Comparison of ENCODE assay signal across 9 cellular contexts in genomic region chr5:52743970-52744369, GRCh38. TPM values are rescaled to one million over a fixed set of nuclear protein-coding genes. Genes with fewer than 3 reads are reported as not detected.
DNase-seq lines count a peak whose midpoint lies in the region; ATAC-seq and TF ChIP-seq lines count a peak whose summit lies in the region.
"Had no signal": no experiment of that assay in that cellular context is flagged by ENCODE, and none has a peak within 500 bp of the region (broad histone marks: within the 10 kb centered on the region; RNA-seq: fewer than 3 reads in every experiment).

No MANE protein-coding gene starts in this region.

- TF ChIP-seq CTCF in GM13977 (IDR thresholded peaks at IDR 0.05; ENCODE audit: extremely low read depth, insufficient read depth, missing control alignments): no peak

- no peaks in the 10 kb centered on the region for H3K9me3 Mint-ChIP-seq in activated T-cell treated with anti-CD3 and anti-CD28 coated beads, Interleukin-2, amount 50 U/mL, for 72 hours
- no peaks in the 10 kb centered on the region for H3K9me3 Mint-ChIP-seq in naive thymus-derived CD8-positive, alpha-beta T cell
- H3K9me3 Mint-ChIP-seq: stimulated activated naive B cell treated with anti-CD40 and anti-IgM and Interleukin-4, amounts not matched to agents 10 μg/mL and 1 μg/mL and 100 μg/mL, for 72 hours had no signal

- ATAC-seq in HG02981 (IDR thresholded peaks at IDR 0.05; ENCODE audit: unreplicated experiment): peak; percentile 69
- peak; percentile 98 to 99 for ATAC-seq in activated T-cell treated with anti-CD3 and anti-CD28 coated beads, Interleukin-2, amount 50 U/mL, for 72 hours (replicated peaks in 1 of 2)
- peak; percentile 93 to 95 for ATAC-seq in naive thymus-derived CD8-positive, alpha-beta T cell
- no peak for ATAC-seq in GM21526 (IDR thresholded peaks at IDR 0.05; ENCODE audit: low FRiP score, unreplicated experiment)

- no peak overlapping the region for H3K4me3 ChIP-seq in H7 (ENCODE audit: insufficient read depth, low read depth, low read length)

- peak overlapping the region; percentile 29 to 50 for H3K4me3 Mint-ChIP-seq in activated T-cell treated with anti-CD3 and anti-CD28 coated beads, Interleukin-2, amount 50 U/mL, for 72 hours
- H3K4me3 Mint-ChIP-seq in naive thymus-derived CD8-positive, alpha-beta T cell: peak overlapping the region in 9 of 10 donors; percentile 34 to 66 (median 55)
- H3K4me3 Mint-ChIP-seq: stimulated activated naive B cell treated with anti-CD40 and anti-IgM and Interleukin-4, amounts not matched to agents 10 μg/mL and 1 μg/mL and 100 μg/mL, for 72 hours had no signal

- peak overlapping the region; percentile 6 for H3K27ac Mint-ChIP-seq in activated T-cell treated with anti-CD3 and anti-CD28 coated beads, Interleukin-2, amount 50 U/mL, for 72 hours
- peak overlapping the region; percentile 71 to 95 (median 86) for H3K27ac Mint-ChIP-seq in naive thymus-derived CD8-positive, alpha-beta T cell
- H3K27ac Mint-ChIP-seq: stimulated activated naive B cell treated with anti-CD40 and anti-IgM and Interleukin-4, amounts not matched to agents 10 μg/mL and 1 μg/mL and 100 μg/mL, for 72 hours had no signal

- no peaks in the 10 kb centered on the region for H3K27me3 ChIP-seq in H7 (ENCODE audit: control insufficient read depth, insufficient read depth, low read length)

- H3K4me1 Mint-ChIP-seq in activated T-cell treated with anti-CD3 and anti-CD28 coated beads, Interleukin-2, amount 50 U/mL, for 72 hours (ENCODE audit: low read depth): peaks cover 55% of the 10 kb centered on the region
- H3K4me1 Mint-ChIP-seq in naive thymus-derived CD8-positive, alpha-beta T cell: peaks cover 31 to 64% (median 56%) of the 10 kb centered on the region in 4 donors
- H3K4me1 Mint-ChIP-seq: stimulated activated naive B cell treated with anti-CD40 and anti-IgM and Interleukin-4, amounts not matched to agents 10 μg/mL and 1 μg/mL and 100 μg/mL, for 72 hours had no signal

- in situ Hi-C loops in GM13977 (cut with MboI; ENCODE audit: low pct_unique_long_range_greater_than_20kb, low sequenced_read_pairs, unreplicated experiment): no loop called here

- peak; percentile 9 for DNase-seq in GM13977 (ENCODE audit: low spot score)
- DNase-seq in activated T-cell treated with anti-CD3 and anti-CD28 coated beads, Interleukin-2, amount 50 U/mL, for 72 hours: peak; percentile 63 to 64
- DNase-seq in naive thymus-derived CD8-positive, alpha-beta T cell: peak in 8 of 10 donors; percentile 1 to 66 (median 46)
- DNase-seq in C1 segment of cervical spinal cord (lab: John Stamatoyannopoulos, UW): no peak
- no peak for DNase-seq in H7
- DNase-seq in AML-193 (lab: John Stamatoyannopoulos, UW): no peak
- DNase-seq: stimulated activated naive B cell treated with anti-CD40 and anti-IgM and Interleukin-4, amounts not matched to agents 10 μg/mL and 1 μg/mL and 100 μg/mL, for 72 hours had no signal

- peaks cover 5% of the 10 kb centered on the region for H3K27me3 Mint-ChIP-seq in activated T-cell treated with anti-CD3 and anti-CD28 coated beads, Interleukin-2, amount 50 U/mL, for 72 hours (ENCODE audit: low read depth)
- no peaks in the 10 kb centered on the region for H3K27me3 Mint-ChIP-seq in naive thymus-derived CD8-positive, alpha-beta T cell

- no peaks in the 10 kb centered on the region for H3K36me3 ChIP-seq in H7 (replicated peaks; ENCODE audit: control insufficient read depth, insufficient read depth, low read length)

- POLR2A ChIA-PET in naive thymus-derived CD8-positive, alpha-beta T cell (lab: Charles Lee): interaction anchor here (1.6 to 1.7 kb wide), 2 partner anchors 16 to 56 kb away, joined by 4 to 5 read pairs; no protein-coding TSS in a partner anchor

- no peaks in the 10 kb centered on the region for H3K36me3 Mint-ChIP-seq in activated T-cell treated with anti-CD3 and anti-CD28 coated beads, Interleukin-2, amount 50 U/mL, for 72 hours (ENCODE audit: insufficient read depth in 2 of 2)
- no peaks in the 10 kb centered on the region for H3K36me3 Mint-ChIP-seq in naive thymus-derived CD8-positive, alpha-beta T cell
- H3K36me3 Mint-ChIP-seq: stimulated activated naive B cell treated with anti-CD40 and anti-IgM and Interleukin-4, amounts not matched to agents 10 μg/mL and 1 μg/mL and 100 μg/mL, for 72 hours had no signal

RNA-seq across cellular contexts. Expression of gene ITGA1, which starts 43.7 kb away (rescaled TPM):
- total RNA-seq in activated T-cell treated with anti-CD3 and anti-CD28 coated beads, Interleukin-2, amount 50 U/mL, for 72 hours: 1 to 10 TPM; 4.7 to 5.6 TPM
- 1 to 10 TPM; 3.9 to 4.6 TPM for total RNA-seq in naive thymus-derived CD8-positive, alpha-beta T cell
- polyA plus RNA-seq in naive thymus-derived CD8-positive, alpha-beta T cell: 1 to 10 TPM in 1 of 3 donors, under 1 TPM in 2; 0.27 to 1.1 (median 0.83) TPM
- total RNA-seq in H7 (2014; rRNA removed; shearing (Covaris generic)): 1.00 and 2.6 TPM in 2 replicates

RNA-seq across cellular contexts. Expression of gene PELO, which starts 43.7 kb away (rescaled TPM):
- 10 to 100 TPM; 16.6 to 17.5 TPM for total RNA-seq in activated T-cell treated with anti-CD3 and anti-CD28 coated beads, Interleukin-2, amount 50 U/mL, for 72 hours
- 1 to 10 TPM; 7.4 to 8.5 TPM for total RNA-seq in naive thymus-derived CD8-positive, alpha-beta T cell
- 1 to 10 TPM; 2.2 to 4.5 (median 2.6) TPM for polyA plus RNA-seq in naive thymus-derived CD8-positive, alpha-beta T cell
- 27.1 and 27.6 TPM in 2 replicates for total RNA-seq in H7 (2014; rRNA removed; shearing (Covaris generic))

Comparison
In these comparisons a context has a peak if more than half of its experiments do, and no peak if none do; other contexts are left out.
1. DNase-seq: peak in GM13977 (single experiment), activated T-cell treated with anti-CD3 and anti-CD28 coated beads, Interleukin-2, amount 50 U/mL, for 72 hours (2 of 2) and naive thymus-derived CD8-positive, alpha-beta T cell (8 of 10); none in C1 segment of cervical spinal cord (0 of 14), H7 (single experiment) and AML-193 (0 of 2).